ENCODE assay signal across 22 cellular contexts in genomic region chr11:11288972-11289616, GRCh38.
DNase-seq lines count a peak whose midpoint lies in the region; ATAC-seq, FAIRE-seq and TF ChIP-seq lines count a peak whose summit lies in the region.
"Had no signal": no experiment of that assay in that cellular context is flagged by ENCODE, and none has a peak within 500 bp of the region (broad histone marks: within the 10 kb centered on the region; RNA-seq: fewer than 3 reads in every experiment).

No MANE protein-coding gene starts in this region.

- peak; percentile 80 for DNase-seq in G401 (ENCODE audit: low spot score)
- peak in 1 of 61 donors; percentile 47 for DNase-seq in caudate nucleus (lab: John Stamatoyannopoulos, UW)
- peak; percentile 6 for DNase-seq in globus pallidus (ENCODE audit: low spot score)
- no peak for DNase-seq in nephron progenitor cell
- DNase-seq in islet precursor cell: no peak
- DNase-seq in kidney: no peak
- DNase-seq in Right ventricle myocardium inferior (ENCODE audit: missing footprints): no peak
- DNase-seq: Calu3, H9, Kasumi-1, MV-4-11, NCI-H1105, NCI-H146, NCI-H2029, NCI-H446, NCI-H526, Peyer's patch, SIG-M5 had no signal

- no peaks in the 10 kb centered on the region for H3K36me3 Mint-ChIP-seq in nephron progenitor cell (ENCODE audit: low read depth)

- H3K4me1 Mint-ChIP-seq in nephron progenitor cell: peaks cover 27% of the 10 kb centered on the region

- no peaks in the 10 kb centered on the region for H3K36me3 ChIP-seq in kidney (ENCODE audit: control insufficient read depth in 1 of 2, insufficient read depth in 2 of 2, low read length in 2 of 2)
- H3K36me3 ChIP-seq: Peyer's patch had no signal

- TF ChIP-seq CTCF in nephron progenitor cell (IDR thresholded peaks at IDR 0.05) (no peak), kidney (IDR thresholded peaks at IDR 0.05; ENCODE audit: borderline replicate concordance, extremely low read depth, insufficient read depth) (no peak)

- no peak overlapping the region for H3K4me3 ChIP-seq in kidney (ENCODE audit: low read length in 2 of 2)
- H3K4me3 ChIP-seq: K562, Peyer's patch, SK-N-MC had no signal

- H3K9me3 ChIP-seq in kidney (ENCODE audit: control insufficient read depth in 1 of 2, low read length in 2 of 2): no peaks in the 10 kb centered on the region
- H3K9me3 ChIP-seq: Peyer's patch had no signal

- in situ Hi-C loops in G401 (cut with HindIII; ENCODE audit: low sequenced_read_pairs): no loop called here

- no peak for FAIRE-seq in kidney (lab: Jason Lieb, UNC)
- FAIRE-seq: GM18507, HTR-8/SVneo, K562 had no signal

- intact Hi-C loops in kidney (cut with DNase I) (no loop called here), Right ventricle myocardium inferior (cut with DNase I) (no loop called here)

- no peak for ATAC-seq in Right ventricle myocardium inferior
- ATAC-seq: K562 had no signal

- H3K9me3 Mint-ChIP-seq in nephron progenitor cell: no peaks in the 10 kb centered on the region
- H3K9me3 Mint-ChIP-seq: H9 had no signal

- H3K4me1 ChIP-seq in kidney (ENCODE audit: control insufficient read depth in 1 of 2, insufficient read depth in 1 of 2, low read depth in 1 of 2, low read length in 2 of 2): peaks cover 10 to 15% of the 10 kb centered on the region in 2 donors
- H3K4me1 ChIP-seq: Peyer's patch had no signal

- peaks cover 20% of the 10 kb centered on the region for H3K27me3 Mint-ChIP-seq in nephron progenitor cell (ENCODE audit: low read depth, poor library complexity)

- H3K27ac ChIP-seq in caudate nucleus (ENCODE audit: low read depth, low read length): peak overlapping the region; percentile 45
- no peak overlapping the region for H3K27ac ChIP-seq in kidney (ENCODE audit: low read depth in 2 of 2, low read length in 2 of 2)
- H3K27ac ChIP-seq: Peyer's patch, SK-N-MC had no signal

- peak overlapping the region; percentile 45 for H3K27ac Mint-ChIP-seq in nephron progenitor cell
- H3K27ac Mint-ChIP-seq: H9 had no signal

- no peak overlapping the region for H3K4me3 Mint-ChIP-seq in nephron progenitor cell
- H3K4me3 Mint-ChIP-seq: H9 had no signal

- H3K9ac ChIP-seq in kidney (ENCODE audit: low read length in 2 of 2): no peak overlapping the region

Comparison
In these comparisons a context has a peak if more than half of its experiments do, and no peak if none do; other contexts are left out.
1. DNase-seq: peak in G401 (single experiment) and globus pallidus (single experiment); none in nephron progenitor cell (single experiment), islet precursor cell (single experiment), kidney (single experiment) and Right ventricle myocardium inferior (single experiment).